In genomic region chr4:143348233-143349077, GRCh38 we compare ENCODE assay signal across 18 cellular contexts.
"Had no signal": no experiment of that assay in that cellular context is flagged by ENCODE, and none has a peak within 500 bp of the region (broad histone marks: within the 10 kb centered on the region; RNA-seq: fewer than 3 reads in every experiment).

No MANE protein-coding gene starts in this region.

- H3K4me1 Mint-ChIP-seq: natural killer cell; stimulated activated naive CD8-positive, alpha-beta T cell treated with anti-CD3 and anti-CD28 coated beads, Interleukin-15, amount 100 ng/mL, for 72 hours had no signal

- DNase-seq: activated CD4-positive, alpha-beta T cell treated with anti-CD3 and anti-CD28 coated beads, Interleukin-2, amount 50 U/mL, for 4 hours; activated gamma-delta T cell; adrenal gland; dermis blood vessel endothelial cell; effector memory CD4-positive, alpha-beta T cell; natural killer cell; right lobe of liver; small intestine; stimulated activated CD4-positive, alpha-beta T cell treated with anti-CD3 and anti-CD28 coated beads, Interleukin-15, amount 100 ng/mL, for 24 hours; stimulated activated CD4-positive, alpha-beta T cell treated with anti-CD3 and anti-CD28 coated beads, Interleukin-2, amount 100 ng/mL, for 48 hours; stimulated activated naive CD8-positive, alpha-beta T cell treated with anti-CD3 and anti-CD28 coated beads, Interleukin-15, amount 100 ng/mL, for 72 hours; SW 1271 had no signal

- H3K4me3 ChIP-seq: adrenal gland, right lobe of liver had no signal

- H3K27me3 ChIP-seq: adrenal gland, right lobe of liver had no signal

- H3K9me3 ChIP-seq: adrenal gland, right lobe of liver had no signal

- H3K9ac ChIP-seq: parathyroid adenoma had no signal

- H3K36me3 Mint-ChIP-seq: activated naive CD4-positive, alpha-beta T cell treated with anti-CD3 and anti-CD28 coated beads, Interleukin-2, amount 50 U/mL, for 72 hours; memory B cell; natural killer cell had no signal

- H2AFZ ChIP-seq: parathyroid adenoma had no signal

- H3K36me3 ChIP-seq: adrenal gland, right lobe of liver had no signal

- H3K4me3 Mint-ChIP-seq: memory B cell; natural killer cell; stimulated activated naive CD8-positive, alpha-beta T cell treated with anti-CD3 and anti-CD28 coated beads, Interleukin-15, amount 100 ng/mL, for 72 hours had no signal

- FAIRE-seq: astrocyte, endothelial cell of umbilical vein, small intestine had no signal

- H3K9me3 Mint-ChIP-seq: activated naive CD4-positive, alpha-beta T cell treated with anti-CD3 and anti-CD28 coated beads, Interleukin-2, amount 50 U/mL, for 72 hours; memory B cell; natural killer cell; stimulated activated naive CD8-positive, alpha-beta T cell treated with anti-CD3 and anti-CD28 coated beads, Interleukin-15, amount 100 ng/mL, for 72 hours had no signal

- H3K27ac ChIP-seq: adrenal gland, parathyroid adenoma, right lobe of liver, VCaP had no signal

- ATAC-seq: activated naive CD4-positive, alpha-beta T cell treated with anti-CD3 and anti-CD28 coated beads, Interleukin-2, amount 50 U/mL, for 72 hours; natural killer cell; stimulated activated naive CD8-positive, alpha-beta T cell treated with anti-CD3 and anti-CD28 coated beads, Interleukin-15, amount 100 ng/mL, for 72 hours had no signal

- H3K27ac Mint-ChIP-seq: activated naive CD4-positive, alpha-beta T cell treated with anti-CD3 and anti-CD28 coated beads, Interleukin-2, amount 50 U/mL, for 72 hours; memory B cell; natural killer cell; stimulated activated naive CD8-positive, alpha-beta T cell treated with anti-CD3 and anti-CD28 coated beads, Interleukin-15, amount 100 ng/mL, for 72 hours had no signal
